In the genomic region with DNA sequence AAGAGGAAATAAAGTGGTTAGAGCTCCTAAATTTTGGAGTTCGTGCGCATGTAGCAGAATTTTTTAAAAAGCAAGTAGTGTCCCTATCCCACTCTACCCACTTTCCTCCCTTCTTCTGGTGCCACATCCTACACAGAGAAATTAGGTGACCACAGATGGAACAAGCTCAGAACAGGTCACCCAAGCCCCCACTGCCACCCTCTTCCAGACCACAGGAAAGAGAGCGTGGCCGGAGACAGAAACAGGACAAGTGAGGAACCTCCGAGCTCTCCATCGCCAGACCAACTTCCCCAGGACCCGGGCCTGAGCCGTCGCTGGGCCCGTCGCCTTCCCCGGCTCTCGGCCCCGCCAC, we compare ENCODE assay signal across 1 cellular context.
TF ChIP-seq lines count a peak whose summit lies in the region.

No MANE protein-coding gene starts in this region.

TF ChIP-seq in HepG2, 621 proteins besides CTCF, POLR2A, EP300 and RAD21:
- 0 out of 2 replicates have a peak, but pooled peaks have one; percentile 47 for TF ChIP-seq ZSCAN30 (CRISPR knock-in tag; IDR thresholded peaks at IDR 0.05)
- TF ChIP-seq JDP2 (CRISPR knock-in tag; IDR thresholded peaks at IDR 0.05; ENCODE audit: borderline replicate concordance): no peak
- no peak for TF ChIP-seq REPIN1 (CRISPR knock-in tag; IDR thresholded peaks at IDR 0.05; ENCODE audit: borderline replicate concordance, low read depth)
- TF ChIP-seq, protein P1, sequence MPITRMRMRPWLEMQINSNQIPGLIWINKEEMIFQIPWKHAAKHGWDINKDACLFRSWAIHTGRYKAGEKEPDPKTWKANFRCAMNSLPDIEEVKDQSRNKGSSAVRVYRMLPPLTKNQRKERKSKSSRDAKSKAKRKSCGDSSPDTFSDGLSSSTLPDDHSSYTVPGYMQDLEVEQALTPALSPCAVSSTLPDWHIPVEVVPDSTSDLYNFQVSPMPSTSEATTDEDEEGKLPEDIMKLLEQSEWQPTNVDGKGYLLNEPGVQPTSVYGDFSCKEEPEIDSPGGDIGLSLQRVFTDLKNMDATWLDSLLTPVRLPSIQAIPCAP (CRISPR knock-in tag; IDR thresholded peaks at IDR 0.05; ENCODE audit: low read depth): no peak
- no peak for TF ChIP-seq ZKSCAN1 (IDR thresholded peaks at IDR 0.05; ENCODE audit: low read length)
- TF ChIP-seq ZNF30 (CRISPR knock-in tag; IDR thresholded peaks at IDR 0.05): 0 out of 2 replicates have a peak, but pooled peaks have one; percentile 60
- TF ChIP-seq ATRX (CRISPR knock-in tag; IDR thresholded peaks at IDR 0.05; ENCODE audit: borderline replicate concordance): no peak
- TF ChIP-seq, protein P2, sequence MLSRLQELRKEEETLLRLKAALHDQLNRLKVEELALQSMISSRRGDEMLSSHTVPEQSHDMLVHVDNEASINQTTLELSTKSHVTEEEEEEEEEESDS (CRISPR knock-in tag; IDR thresholded peaks at IDR 0.05; ENCODE audit: borderline replicate concordance): no peak
- TF ChIP-seq, protein P3, sequence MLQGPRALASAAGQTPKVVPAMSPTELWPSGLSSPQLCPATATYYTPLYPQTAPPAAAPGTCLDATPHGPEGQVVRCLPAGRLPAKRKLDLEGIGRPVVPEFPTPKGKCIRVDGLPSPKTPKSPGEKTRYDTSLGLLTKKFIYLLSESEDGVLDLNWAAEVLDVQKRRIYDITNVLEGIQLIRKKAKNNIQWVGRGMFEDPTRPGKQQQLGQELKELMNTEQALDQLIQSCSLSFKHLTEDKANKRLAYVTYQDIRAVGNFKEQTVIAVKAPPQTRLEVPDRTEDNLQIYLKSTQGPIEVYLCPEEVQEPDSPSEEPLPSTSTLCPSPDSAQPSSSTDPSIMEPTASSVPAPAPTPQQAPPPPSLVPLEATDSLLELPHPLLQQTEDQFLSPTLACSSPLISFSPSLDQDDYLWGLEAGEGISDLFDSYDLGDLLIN (CRISPR knock-in tag; IDR thresholded peaks at IDR 0.05; ENCODE audit: borderline replicate concordance): no peak
- TF ChIP-seq ZNF775 (CRISPR knock-in tag; IDR thresholded peaks at IDR 0.05; ENCODE audit: borderline replicate concordance): no peak
- peak; percentile 68; the same call in 1 of the 2 replicates for TF ChIP-seq ZNF674 (CRISPR knock-in tag; IDR thresholded peaks at IDR 0.05; ENCODE audit: low read depth)
- no peak for TF ChIP-seq ZNF468 (CRISPR knock-in tag; IDR thresholded peaks at IDR 0.05)
- no peak for TF ChIP-seq MEF2D (CRISPR knock-in tag; IDR thresholded peaks at IDR 0.05)
- no peak for TF ChIP-seq SUZ12 (IDR thresholded peaks at IDR 0.05; ENCODE audit: low read depth, low read length)
- TF ChIP-seq, protein P4, sequence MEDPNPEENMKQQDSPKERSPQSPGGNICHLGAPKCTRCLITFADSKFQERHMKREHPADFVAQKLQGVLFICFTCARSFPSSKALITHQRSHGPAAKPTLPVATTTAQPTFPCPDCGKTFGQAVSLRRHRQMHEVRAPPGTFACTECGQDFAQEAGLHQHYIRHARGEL (CRISPR knock-in tag; IDR thresholded peaks at IDR 0.05): no peak
- TF ChIP-seq ZNF17 (CRISPR knock-in tag; IDR thresholded peaks at IDR 0.05): peak; percentile 47; the same call in 1 of the 2 replicates
- TF ChIP-seq, protein P5, sequence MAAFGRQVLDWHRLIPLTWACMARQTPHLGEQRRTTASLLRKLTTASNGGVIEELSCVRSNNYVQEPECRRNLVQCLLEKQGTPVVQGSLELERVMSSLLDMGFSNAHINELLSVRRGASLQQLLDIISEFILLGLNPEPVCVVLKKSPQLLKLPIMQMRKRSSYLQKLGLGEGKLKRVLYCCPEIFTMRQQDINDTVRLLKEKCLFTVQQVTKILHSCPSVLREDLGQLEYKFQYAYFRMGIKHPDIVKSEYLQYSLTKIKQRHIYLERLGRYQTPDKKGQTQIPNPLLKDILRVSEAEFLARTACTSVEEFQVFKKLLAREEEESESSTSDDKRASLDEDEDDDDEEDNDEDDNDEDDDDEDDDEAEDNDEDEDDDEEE (CRISPR knock-in tag; IDR thresholded peaks at IDR 0.05): peak; percentile 71; the same call in 1 of the 2 replicates
- TF ChIP-seq NKX3-1 (CRISPR knock-in tag; IDR thresholded peaks at IDR 0.05): no peak
- TF ChIP-seq, protein P6, sequence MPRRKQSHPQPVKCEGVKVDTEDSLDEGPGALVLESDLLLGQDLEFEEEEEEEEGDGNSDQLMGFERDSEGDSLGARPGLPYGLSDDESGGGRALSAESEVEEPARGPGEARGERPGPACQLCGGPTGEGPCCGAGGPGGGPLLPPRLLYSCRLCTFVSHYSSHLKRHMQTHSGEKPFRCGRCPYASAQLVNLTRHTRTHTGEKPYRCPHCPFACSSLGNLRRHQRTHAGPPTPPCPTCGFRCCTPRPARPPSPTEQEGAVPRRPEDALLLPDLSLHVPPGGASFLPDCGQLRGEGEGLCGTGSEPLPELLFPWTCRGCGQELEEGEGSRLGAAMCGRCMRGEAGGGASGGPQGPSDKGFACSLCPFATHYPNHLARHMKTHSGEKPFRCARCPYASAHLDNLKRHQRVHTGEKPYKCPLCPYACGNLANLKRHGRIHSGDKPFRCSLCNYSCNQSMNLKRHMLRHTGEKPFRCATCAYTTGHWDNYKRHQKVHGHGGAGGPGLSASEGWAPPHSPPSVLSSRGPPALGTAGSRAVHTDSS (CRISPR knock-in tag; conservative IDR thresholded peaks at IDR 0.05): no peak
- TF ChIP-seq ZNF563 (CRISPR knock-in tag; IDR thresholded peaks at IDR 0.05): 0 out of 2 replicates have a peak, but pooled peaks have one; percentile 18
- no peak for TF ChIP-seq TOPORS (CRISPR knock-in tag; IDR thresholded peaks at IDR 0.05)
- TF ChIP-seq FOXA3 (CRISPR knock-in tag; IDR thresholded peaks at IDR 0.05): no peak
- TF ChIP-seq STAT5B (CRISPR knock-in tag; IDR thresholded peaks at IDR 0.05): no peak
- no peak for TF ChIP-seq ZNF605 (CRISPR knock-in tag; IDR thresholded peaks at IDR 0.05)
- 0 out of 2 replicates have a peak, but pooled peaks have one; percentile 52 for TF ChIP-seq THYN1 (CRISPR knock-in tag; IDR thresholded peaks at IDR 0.05; ENCODE audit: borderline replicate concordance, low read depth)
